ENCODE assay signal across 8 cellular contexts in genomic region chr7:105652359-105652993, GRCh38.
DNase-seq lines count a peak whose midpoint lies in the region; ATAC-seq and TF ChIP-seq lines count a peak whose summit lies in the region.

No MANE protein-coding gene starts in this region.

- no peak overlapping the region for H3K9ac ChIP-seq in NT2/D1 (ENCODE audit: insufficient read length, low read depth)

- H3K27me3 Mint-ChIP-seq in naive thymus-derived CD8-positive, alpha-beta T cell, result no peaks in the 10 kb centered on the region
- no peaks in the 10 kb centered on the region for H3K27me3 Mint-ChIP-seq in stimulated activated naive B cell treated with anti-CD40 and anti-IgM and Interleukin-4, amounts not matched to agents 10 μg/mL and 1 μg/mL and 100 μg/mL, for 72 hours

- peaks cover 0 to 47% (median 8%) of the 10 kb centered on the region in 3 donors for H3K36me3 Mint-ChIP-seq in naive thymus-derived CD8-positive, alpha-beta T cell
- H3K36me3 Mint-ChIP-seq in stimulated activated naive B cell treated with anti-CD40 and anti-IgM and Interleukin-4, amounts not matched to agents 10 μg/mL and 1 μg/mL and 100 μg/mL, for 72 hours, result peaks cover 28 to 67% of the 10 kb centered on the region in 2 donors

- peaks cover 17% of the 10 kb centered on the region for H3K4me1 ChIP-seq in NT2/D1 (ENCODE audit: insufficient read depth, insufficient read length)

- H3K9me3 ChIP-seq in NT2/D1 (ENCODE audit: insufficient read depth, low read length), result no peaks in the 10 kb centered on the region

- H3K27ac Mint-ChIP-seq in naive thymus-derived CD8-positive, alpha-beta T cell, result peak overlapping the region in 2 of 10 donors; percentile 22 to 72
- H3K27ac Mint-ChIP-seq in stimulated activated naive B cell treated with anti-CD40 and anti-IgM and Interleukin-4, amounts not matched to agents 10 μg/mL and 1 μg/mL and 100 μg/mL, for 72 hours, result no peak overlapping the region

- H3K36me3 ChIP-seq in NT2/D1 (ENCODE audit: insufficient read depth, insufficient read length, low read length), result no peaks in the 10 kb centered on the region

- H3K4me1 Mint-ChIP-seq in naive thymus-derived CD8-positive, alpha-beta T cell, result peaks cover 0 to 35% (median 12%) of the 10 kb centered on the region in 4 donors
- peaks cover 11 to 23% of the 10 kb centered on the region in 2 donors for H3K4me1 Mint-ChIP-seq in stimulated activated naive B cell treated with anti-CD40 and anti-IgM and Interleukin-4, amounts not matched to agents 10 μg/mL and 1 μg/mL and 100 μg/mL, for 72 hours

- no peak overlapping the region for H3K4me3 Mint-ChIP-seq in naive thymus-derived CD8-positive, alpha-beta T cell
- no peak overlapping the region for H3K4me3 Mint-ChIP-seq in stimulated activated naive B cell treated with anti-CD40 and anti-IgM and Interleukin-4, amounts not matched to agents 10 μg/mL and 1 μg/mL and 100 μg/mL, for 72 hours

- no peak overlapping the region for H3K4me3 ChIP-seq in NT2/D1 (ENCODE audit: insufficient read length, low read depth)
- no peak overlapping the region for H3K4me3 ChIP-seq in epithelial cell of esophagus (ENCODE audit: low read length)

- TF ChIP-seq CTCF in epithelial cell of esophagus (IDR thresholded peaks at IDR 0.05; ENCODE audit: insufficient read depth, low read depth, low read length, missing control alignments), result peak; percentile 94

- peak; percentile 88 for ATAC-seq in GM19328 (IDR thresholded peaks at IDR 0.05; ENCODE audit: unreplicated experiment)
- ATAC-seq in naive thymus-derived CD8-positive, alpha-beta T cell, result peak; percentile 84 to 88
- peak; percentile 92 to 95 for ATAC-seq in stimulated activated naive B cell treated with anti-CD40 and anti-IgM and Interleukin-4, amounts not matched to agents 10 μg/mL and 1 μg/mL and 100 μg/mL, for 72 hours (replicated peaks)

- POLR2A ChIA-PET in naive thymus-derived CD8-positive, alpha-beta T cell (lab: Charles Lee), result interaction anchor here (1.1 kb wide), 1 partner anchor 11 kb away, joined by 3 read pairs; no protein-coding TSS in a partner anchor

- no peaks in the 10 kb centered on the region for H3K27me3 ChIP-seq in NT2/D1 (ENCODE audit: insufficient read depth, insufficient read length)

- H3K9me3 Mint-ChIP-seq in naive thymus-derived CD8-positive, alpha-beta T cell, result no peaks in the 10 kb centered on the region
- no peaks in the 10 kb centered on the region for H3K9me3 Mint-ChIP-seq in stimulated activated naive B cell treated with anti-CD40 and anti-IgM and Interleukin-4, amounts not matched to agents 10 μg/mL and 1 μg/mL and 100 μg/mL, for 72 hours

- DNase-seq in CD1c-positive myeloid dendritic cell (ENCODE audit: extremely low spot score) (peak; percentile 50), HK-2 (ENCODE audit: unreplicated experiment) (peak; percentile 71), NT2/D1 (ENCODE audit: low read depth, low spot score) (peak; percentile 77), epithelial cell of esophagus (ENCODE audit: low read depth) (peak; percentile 77)
- peak; percentile 19 for DNase-seq in activated CD8-positive, alpha-beta memory T cell treated with anti-CD3 and anti-CD28 coated beads, Interleukin-2, amount 50 U/mL, for 1 hour (ENCODE audit: extremely low read depth)
- peak; percentile 30 to 73 (median 54) for DNase-seq in naive thymus-derived CD8-positive, alpha-beta T cell
- peak; percentile 50 for DNase-seq in stimulated activated naive B cell treated with anti-CD40 and anti-IgM and Interleukin-4, amounts not matched to agents 10 μg/mL and 1 μg/mL and 100 μg/mL, for 72 hours

Comparison
In these comparisons a context has a peak if more than half of its experiments do, and no peak if none do; other contexts are left out.
1. DNase-seq: peak in every context shown above with its lines; median percentile 77 in NT2/D1; 77 in epithelial cell of esophagus; 71 in HK-2; 54 in naive thymus-derived CD8-positive, alpha-beta T cell; 50 in CD1c-positive myeloid dendritic cell; 50 in stimulated activated naive B cell treated with anti-CD40 and anti-IgM and Interleukin-4, amounts not matched to agents 10 μg/mL and 1 μg/mL and 100 μg/mL, for 72 hours; 19 in activated CD8-positive, alpha-beta memory T cell treated with anti-CD3 and anti-CD28 coated beads, Interleukin-2, amount 50 U/mL, for 1 hour.